In the genomic region with DNA sequence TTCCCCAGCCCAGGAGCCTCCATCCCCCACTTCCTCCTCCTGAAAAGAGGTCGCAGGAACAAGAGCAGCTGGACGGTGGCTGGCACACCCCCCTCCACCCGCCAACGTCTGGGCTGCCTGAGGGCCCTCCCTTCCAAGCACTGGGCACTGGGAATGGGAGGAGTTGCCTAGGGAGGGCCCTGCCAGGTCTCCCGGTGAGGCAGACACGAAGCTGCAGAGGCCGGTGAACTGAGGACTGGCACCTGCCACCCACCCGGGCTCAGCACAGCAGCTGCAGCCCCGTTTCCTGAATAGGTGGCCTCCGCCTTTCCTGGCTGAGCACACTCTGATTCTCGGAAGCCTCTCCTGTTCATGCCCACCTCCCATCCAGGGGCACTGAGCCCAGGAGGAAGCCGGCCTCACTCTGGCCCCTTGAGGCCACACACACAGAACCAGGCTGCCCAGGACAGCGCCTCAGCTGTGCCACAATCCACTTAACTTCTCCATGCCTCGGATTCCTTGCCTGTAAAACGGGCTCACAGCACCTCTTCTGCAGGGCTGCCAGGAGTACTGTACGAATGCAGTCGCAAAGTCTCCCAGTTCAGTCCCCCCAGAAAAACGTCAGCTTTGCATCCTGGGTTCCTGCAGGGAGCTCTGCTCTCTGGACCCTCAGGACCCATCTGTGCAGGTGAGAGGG, we compare ENCODE assay signal across 9 cellular contexts. TPM values are rescaled to one million over a fixed set of nuclear protein-coding genes. Genes with fewer than 3 reads are reported as not detected.
DNase-seq lines count a peak whose midpoint lies in the region; ATAC-seq lines count a peak whose summit lies in the region.
"Had no signal": no experiment of that assay in that cellular context is flagged by ENCODE, and none has a peak within 500 bp of the region (broad histone marks: within the 10 kb centered on the region; RNA-seq: fewer than 3 reads in every experiment).

No MANE protein-coding gene starts in this region.

- intact Hi-C loops in left ventricle myocardium superior (cut with micrococcal nuclease), result no loop called here

- H3K4me1 Mint-ChIP-seq in T-helper 1 cell treated with Interleukin-12 subunit alpha and Interleukin-12 subunit beta and Interleukin-4 antibody, amounts not matched to agents 30 μg/mL and 1 μg/mL, for 36 hours (ENCODE audit: low read depth), result peaks cover 3% of the 10 kb centered on the region
- peaks cover 8 to 20% (median 20%) of the 10 kb centered on the region in 3 donors for H3K4me1 Mint-ChIP-seq in T-cell

- POLR2A ChIA-PET in T-cell (lab: Charles Lee), result interaction anchor here in 1 of 2 donors (0.7 kb wide), 1 partner anchor 26 kb away, joined by 3 read pairs; no protein-coding TSS in a partner anchor

- peak overlapping the region; percentile 78 for H3K4me3 Mint-ChIP-seq in T-helper 1 cell treated with Interleukin-12 subunit alpha and Interleukin-12 subunit beta and Interleukin-4 antibody, amounts not matched to agents 30 μg/mL and 1 μg/mL, for 36 hours
- H3K4me3 Mint-ChIP-seq in T-cell, result peak overlapping the region; percentile 63 to 81 (median 76)
- H3K4me3 Mint-ChIP-seq: activated B cell treated with CpG ODN at 0.5 μM for 24 hours had no signal

- H3K36me3 Mint-ChIP-seq in T-helper 1 cell treated with Interleukin-12 subunit alpha and Interleukin-12 subunit beta and Interleukin-4 antibody, amounts not matched to agents 30 μg/mL and 1 μg/mL, for 36 hours (ENCODE audit: low read depth), result no peaks in the 10 kb centered on the region
- no peaks in the 10 kb centered on the region for H3K36me3 Mint-ChIP-seq in T-cell

- CTCF ChIA-PET in T-cell (lab: Charles Lee), result interaction anchor here in 1 of 2 donors (1.6 to 1.8 kb wide), 2 partner anchors 9 to 15 kb away, joined by 4 read pairs; no protein-coding TSS in a partner anchor

- peak in 3 of 4 experiments; percentile 28 to 36 (median 36) for ATAC-seq in T-cell (replicated peaks in 1 of 4)
- peak; percentile 4 for ATAC-seq in left ventricle myocardium superior
- ATAC-seq in GM21367 (IDR thresholded peaks at IDR 0.05; ENCODE audit: unreplicated experiment), result no peak
- ATAC-seq in HG02610 (IDR thresholded peaks at IDR 0.05; ENCODE audit: unreplicated experiment), result no peak
- no peak for ATAC-seq in GM18867 (IDR thresholded peaks at IDR 0.05; ENCODE audit: unreplicated experiment)

- H3K27me3 Mint-ChIP-seq in T-helper 1 cell treated with Interleukin-12 subunit alpha and Interleukin-12 subunit beta and Interleukin-4 antibody, amounts not matched to agents 30 μg/mL and 1 μg/mL, for 36 hours (ENCODE audit: low read depth), result peaks cover 27% of the 10 kb centered on the region
- peaks cover 3 to 41% of the 10 kb centered on the region in 2 donors for H3K27me3 Mint-ChIP-seq in T-cell

- no peak for DNase-seq in T-helper 1 cell
- no peak for DNase-seq in T-cell
- no peak for DNase-seq in left ventricle myocardium superior
- DNase-seq: activated B cell treated with CpG ODN at 0.5 μM for 24 hours had no signal

- H3K27ac Mint-ChIP-seq in T-helper 1 cell treated with Interleukin-12 subunit alpha and Interleukin-12 subunit beta and Interleukin-4 antibody, amounts not matched to agents 30 μg/mL and 1 μg/mL, for 36 hours, result no peak overlapping the region
- peak overlapping the region; percentile 11 to 23 for H3K27ac Mint-ChIP-seq in T-cell
- H3K27ac Mint-ChIP-seq: activated B cell treated with CpG ODN at 0.5 μM for 24 hours had no signal

- peak overlapping the region in 12 of 21 experiments; percentile 38 to 76 (median 58) for H3K27ac ChIP-seq in skin epidermis

- no peaks in the 10 kb centered on the region for H3K9me3 Mint-ChIP-seq in T-helper 1 cell treated with Interleukin-12 subunit alpha and Interleukin-12 subunit beta and Interleukin-4 antibody, amounts not matched to agents 30 μg/mL and 1 μg/mL, for 36 hours
- no peaks in the 10 kb centered on the region for H3K9me3 Mint-ChIP-seq in T-cell
- H3K9me3 Mint-ChIP-seq: activated B cell treated with CpG ODN at 0.5 μM for 24 hours had no signal

- H3K4me3 ChIP-seq in skin epidermis, result peak overlapping the region; percentile 17 to 49 (median 38)

RNA-seq across cellular contexts. Expression of gene NPDC1, which starts 1.3 kb away (rescaled TPM):
- total RNA-seq in T-cell, result 10 to 100 TPM; 32.4 to 76.7 (median 57.0) TPM
- 59.0 TPM for total RNA-seq in left ventricle myocardium superior

RNA-seq across cellular contexts. Expression of gene ENTPD2, which starts 9.2 kb away (rescaled TPM):
- total RNA-seq in T-cell, result under 1 TPM in 1 of 5 donors, not detected in 4; 0.32 TPM
- 2.1 TPM for total RNA-seq in left ventricle myocardium superior
- total RNA-seq: activated B cell treated with CpG ODN at 0.5 μM for 24 hours had no signal

RNA-seq across cellular contexts. Expression of gene FUT7, which starts 12.8 kb away (rescaled TPM):
- total RNA-seq in T-cell (1 to 10 TPM; 1.1 to 7.7 (median 5.1) TPM), left ventricle myocardium superior (0.17 TPM)

RNA-seq across cellular contexts. Expression of gene ABCA2, which starts 16.6 kb away (rescaled TPM):
- total RNA-seq in T-cell, result 100 to 1,000 TPM in 3 of 5 donors, 10 to 100 TPM in 2; 58.6 to 138 (median 121) TPM
- total RNA-seq in left ventricle myocardium superior, result 33.8 TPM

RNA-seq across cellular contexts. Expression of gene SAPCD2, which starts 25.7 kb away (rescaled TPM):
- total RNA-seq in T-cell (1 to 10 TPM in 1 of 5 donors, under 1 TPM in 4; 0.33 to 1.0 (median 0.83) TPM), left ventricle myocardium superior (0.12 TPM)

Comparison
In these comparisons a context has a peak if more than half of its experiments do, and no peak if none do; other contexts are left out.
1. ATAC-seq: peak in T-cell (3 of 4) and left ventricle myocardium superior (single experiment); none in GM21367 (single experiment), HG02610 (single experiment) and GM18867 (single experiment).